21 cellular contexts compared by ENCODE assay signal in the genomic region with DNA sequence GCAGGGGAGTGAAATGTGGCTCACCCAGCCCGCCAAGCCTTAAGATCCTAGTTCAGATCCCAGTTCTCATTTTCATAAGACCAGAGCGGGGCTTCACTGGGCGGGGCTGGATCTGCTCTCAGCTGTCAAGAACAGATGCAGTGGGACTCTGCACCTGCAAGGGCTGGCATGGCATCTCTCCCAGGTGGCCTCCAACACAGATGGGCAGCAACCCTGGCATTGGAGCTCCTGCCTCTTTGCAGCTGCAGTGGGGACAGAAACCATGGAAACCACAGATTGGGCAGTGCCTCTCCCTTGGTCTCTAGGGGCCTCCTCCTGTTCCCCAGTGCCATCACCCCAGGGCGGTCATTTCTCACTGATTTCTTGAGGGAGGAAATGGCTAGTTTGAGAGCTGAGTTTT.
"Had no signal": no experiment of that assay in that cellular context is flagged by ENCODE, and none has a peak within 500 bp of the region (broad histone marks: within the 10 kb centered on the region; RNA-seq: fewer than 3 reads in every experiment).

No MANE protein-coding gene starts in this region.

- H3K4me3 ChIP-seq: esophagus squamous epithelium, gastroesophageal sphincter, left lung, lower lobe of right lung, pancreas had no signal

- H3K27me3 ChIP-seq: pancreas had no signal

- H3K36me3 ChIP-seq: esophagus squamous epithelium, gastroesophageal sphincter, left lung, lower lobe of right lung, pancreas had no signal

- H3K4me3 Mint-ChIP-seq: immature natural killer cell, memory B cell, mesothelial cell of epicardium, natural killer cell, neural crest cell had no signal

- ATAC-seq: gastroesophageal sphincter, left lung, lower lobe of right lung, natural killer cell, pancreas, right cardiac atrium had no signal

- H3K9me3 Mint-ChIP-seq: natural killer cell had no signal

- H3K4me1 Mint-ChIP-seq: immature natural killer cell, memory B cell, mesothelial cell of epicardium, natural killer cell had no signal

- H3K4me1 ChIP-seq: gastroesophageal sphincter, left lung, lower lobe of right lung, pancreas had no signal

- H3K27ac ChIP-seq: esophagus squamous epithelium, gastroesophageal sphincter, left lung, lower lobe of right lung, pancreas had no signal

- H3K27ac Mint-ChIP-seq: immature natural killer cell, memory B cell, mesothelial cell of epicardium, natural killer cell, progenitor cell of endocrine pancreas had no signal

- H3K36me3 Mint-ChIP-seq: immature natural killer cell, memory B cell, mesothelial cell of epicardium, natural killer cell had no signal

- H3K9me3 ChIP-seq: pancreas had no signal

- DNase-seq: dermis blood vessel endothelial cell; esophagus squamous epithelium; foreskin fibroblast; glutamatergic neuron; immature natural killer cell; left lung; lower lobe of right lung; natural killer cell; nucleus accumbens; pancreas; right cardiac atrium; small intestine; stimulated activated CD4-positive, alpha-beta T cell treated with anti-CD3 and anti-CD28 coated beads, Interleukin-12 subunit alpha, Interleukin-12 subunit beta, amount 100 ng/mL, for 4 hours; stimulated activated CD4-positive, alpha-beta T cell treated with anti-CD3 and anti-CD28 coated beads, Interleukin-2, amount 100 ng/mL, for 48 hours; stimulated activated naive CD4-positive, alpha-beta T cell treated with Interleukin-2 at 50 U/mL for 16 hours; trophoblast cell had no signal
